ENCODE assay signal across 8 cellular contexts in genomic region chrY:7527556-7527955, GRCh38.
A peak's percentile ranks its signal among the peaks of the same experiment; 100 is the strongest.
DNase-seq lines count a peak whose midpoint lies in the region; ATAC-seq and TF ChIP-seq lines count a peak whose summit lies in the region.
"Not testable (repeated sequence)": the region's sequence is repeated elsewhere in the genome, so short reads cannot be mapped to it uniquely, and the experiment has no call there.

No MANE protein-coding gene starts in this region.

- H3K4me3 ChIP-seq in AG10803 (ENCODE audit: low read length) (peak overlapping the region; percentile 14), thoracic aorta (peak overlapping the region; percentile 5)
- H3K4me3 ChIP-seq in cardiac fibroblast (replicated peaks in 1 of 2; ENCODE audit: low read depth in 2 of 2, low read length in 2 of 2) = not testable (repeated sequence)

- not testable (repeated sequence) for H3K27ac ChIP-seq in thoracic aorta

- not testable (repeated sequence) for H3K9me3 ChIP-seq in thoracic aorta

- H3K4me1 ChIP-seq in thoracic aorta (ENCODE audit: control insufficient read depth in 1 of 2, low read depth in 2 of 2) = not testable (repeated sequence)

- DNase-seq in AG10803 (ENCODE audit: low read depth) = peak; percentile 81
- DNase-seq in EL = peak; percentile 57
- DNase-seq in HCEC 1CT = peak; percentile 29
- DNase-seq in T1000 (lab: John Stamatoyannopoulos, UW) = peak; percentile 6
- DNase-seq in cardiac fibroblast (ENCODE audit: low read depth in 2 of 2) = peak; percentile 41 to 60
- peak; percentile 88 for DNase-seq in fibroblast of gingiva (ENCODE audit: low read depth)
- peak; percentile 3 for DNase-seq in left kidney (ENCODE audit: low read depth, low spot score)
- not testable (repeated sequence) for DNase-seq in thoracic aorta (ENCODE audit: low spot score)

- H3K27me3 ChIP-seq in thoracic aorta (replicated peaks; ENCODE audit: insufficient read depth) = not testable (repeated sequence)

- ATAC-seq in thoracic aorta (ENCODE audit: insufficient number of reproducible peaks, low FRiP score, low read depth) = not testable (repeated sequence)

- not testable (repeated sequence) for H3K36me3 ChIP-seq in thoracic aorta

- TF ChIP-seq CTCF in AG10803 (conservative IDR thresholded peaks at IDR 0.05; ENCODE audit: low read length) = peak; percentile 17; the same call in 1 of the 2 replicates
- TF ChIP-seq CTCF in cardiac fibroblast (IDR thresholded peaks at IDR 0.05; ENCODE audit: low read depth, low read length); thoracic aorta (IDR thresholded peaks at IDR 0.05): not testable (repeated sequence)
